In the genomic region with DNA sequence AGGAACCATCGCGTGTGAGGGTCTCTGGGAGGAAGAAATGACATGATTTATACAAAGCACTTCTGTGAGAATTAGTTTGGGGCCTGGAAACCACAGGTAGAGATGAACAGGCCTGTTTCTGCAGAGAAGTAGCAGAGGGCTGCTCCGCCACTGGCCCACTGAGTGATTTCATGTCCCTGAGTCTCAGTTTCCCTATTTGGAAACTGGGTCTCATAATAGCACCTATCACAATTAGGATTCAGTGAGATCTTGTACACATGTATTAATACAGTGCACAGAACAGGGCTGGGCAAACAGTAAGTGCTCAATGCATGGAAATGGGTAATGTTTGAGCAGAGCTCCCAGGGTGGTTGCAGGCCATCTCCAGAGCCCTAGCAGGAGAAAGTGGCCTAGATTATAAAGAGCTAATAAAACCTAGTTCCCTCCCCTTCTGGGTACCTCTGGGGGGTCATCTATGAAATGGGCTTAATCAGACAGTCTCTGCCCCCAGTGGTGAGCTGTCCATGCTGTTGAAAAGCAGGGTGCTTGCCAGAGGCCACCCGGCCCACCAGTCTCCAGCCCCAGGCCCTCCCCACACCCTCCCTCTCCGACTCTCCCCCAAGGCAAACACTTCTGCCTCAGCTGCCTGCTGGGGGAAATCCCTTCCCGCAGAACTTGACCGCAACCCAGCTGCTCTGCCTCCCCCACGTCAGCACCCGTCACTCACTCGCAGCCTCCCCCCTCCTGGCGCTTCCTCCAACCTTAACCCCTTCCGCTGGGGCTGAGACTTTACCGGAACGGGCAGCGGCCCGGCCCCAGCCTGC, we compare ENCODE assay signal across 8 cellular contexts.
A peak's percentile ranks its signal among the peaks of the same experiment; 100 is the strongest.
DNase-seq lines count a peak whose midpoint lies in the region; ATAC-seq lines count a peak whose summit lies in the region.

No MANE protein-coding gene starts in this region.

- no peak overlapping the region for H3K4me3 ChIP-seq in mucosa of stomach (ENCODE audit: low read length)

- H3K36me3 ChIP-seq in mucosa of stomach (ENCODE audit: control insufficient read depth, insufficient read depth, low read length): peaks cover 6% of the 10 kb centered on the region

- no peaks in the 10 kb centered on the region for H3K27me3 ChIP-seq in mucosa of stomach (ENCODE audit: control insufficient read depth, insufficient read depth, low read length)

- H3K4me1 ChIP-seq in mucosa of stomach (ENCODE audit: control insufficient read depth, insufficient read depth, low read length): peaks cover 82% of the 10 kb centered on the region

- H3K9ac ChIP-seq in mucosa of stomach (ENCODE audit: low read length): peak overlapping the region; percentile 53

- DNase-seq in AG08395 (ENCODE audit: low spot score) (peak; percentile 82), NK-92 (lab: John Stamatoyannopoulos, UW; ENCODE audit: unreplicated experiment) (peak; percentile 75), epithelial cell of prostate (ENCODE audit: low read depth, low spot score) (peak; percentile 77)
- peak; percentile 81 to 93 (median 87) for DNase-seq in activated CD8-positive, alpha-beta memory T cell treated with anti-CD3 and anti-CD28 coated beads for 48 hours (ENCODE audit: low read depth in 2 of 3, low spot score in 2 of 3)
- peak; percentile 83 to 91 for DNase-seq in stimulated activated CD8-positive, alpha-beta memory T cell treated with anti-CD3 and anti-CD28 coated beads, Interleukin-4, amount 100 ng/mL, for 4 hours (ENCODE audit: low read depth in 2 of 2, low spot score in 1 of 2)

- H3K9me3 ChIP-seq in mucosa of stomach (ENCODE audit: control insufficient read depth, low read length): no peaks in the 10 kb centered on the region

- peak overlapping the region; percentile 92 for H3K27ac ChIP-seq in epithelial cell of prostate

- ATAC-seq in GM18870 (IDR thresholded peaks at IDR 0.05; ENCODE audit: unreplicated experiment) (peak; percentile 69), HG03103 (IDR thresholded peaks at IDR 0.05; ENCODE audit: low read depth, unreplicated experiment) (peak; percentile 72)
